In the genomic region with DNA sequence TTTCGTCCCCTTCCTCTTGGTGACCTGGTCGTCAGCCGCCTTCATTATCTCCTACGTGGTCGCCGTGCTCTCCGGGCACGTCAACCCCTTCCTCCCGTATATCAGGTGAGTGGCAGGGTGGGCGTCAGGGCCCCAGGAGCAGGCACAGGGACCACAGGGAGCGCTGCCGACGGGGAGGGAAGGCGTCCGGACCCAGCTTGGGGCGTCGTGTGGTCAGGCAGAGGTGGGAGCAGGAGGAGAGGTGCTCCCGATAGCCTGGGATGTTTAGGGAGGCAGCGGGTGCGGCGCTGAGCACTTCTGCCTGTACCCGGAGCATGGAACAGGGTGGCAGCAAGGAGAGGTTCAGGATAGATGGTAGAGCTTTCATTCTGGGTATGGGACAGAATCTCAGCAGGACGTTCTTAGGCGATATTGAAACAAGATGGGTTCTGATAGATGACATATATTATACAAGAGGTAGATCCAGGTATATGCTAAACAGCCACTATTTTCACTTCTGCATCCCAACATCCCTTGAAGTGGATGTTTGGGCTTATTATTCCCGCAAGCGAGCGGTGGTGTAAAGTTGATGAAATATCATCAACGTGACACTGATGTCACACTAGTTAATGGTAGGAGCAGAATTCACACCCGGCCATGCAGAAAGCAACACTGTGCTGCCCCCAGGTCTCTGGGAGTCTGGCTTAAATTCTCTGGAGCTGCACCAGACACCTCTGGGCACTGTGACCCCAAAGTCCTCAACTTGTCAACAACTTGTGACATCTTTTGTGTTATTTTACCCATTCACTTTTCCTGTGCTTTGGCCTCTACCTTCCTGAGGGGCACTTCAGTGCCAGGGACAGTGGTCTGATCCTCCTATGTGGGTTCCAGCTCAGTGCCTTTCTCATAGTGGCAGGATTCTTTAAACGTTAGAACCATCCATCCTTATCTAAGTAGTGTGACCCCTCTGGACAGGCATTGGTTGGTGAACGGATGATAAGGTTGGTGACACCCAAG, we compare ENCODE assay signal across 8 cellular contexts. TPM values are rescaled to one million over a fixed set of nuclear protein-coding genes. Genes with fewer than 3 reads are reported as not detected.
DNase-seq lines count a peak whose midpoint lies in the region; FAIRE-seq and TF ChIP-seq lines count a peak whose summit lies in the region.

No MANE protein-coding gene starts in this region.

- DNase-seq in GM12891 (ENCODE audit: insufficient read length, low spot score), result no peak
- DNase-seq in H54 (ENCODE audit: insufficient read length, low spot score), result peak; percentile 40
- DNase-seq in M059J (ENCODE audit: low read depth), result peak; percentile 49
- peak; percentile 13 for DNase-seq in small intestine
- no peak for DNase-seq in NCI-H345 treated with DMSO at 0.1 percent for 48 hours (lab: John Stamatoyannopoulos, UW; ENCODE audit: unreplicated experiment)
- no peak for DNase-seq in stimulated activated CD4-positive, alpha-beta T cell treated with anti-CD3 and anti-CD28 coated beads, Interleukin-2, amount 100 ng/mL, for 24 hours

- peak overlapping the region; percentile 72 for H3K4me3 ChIP-seq in iPS-18a (ENCODE audit: low read length)
- H3K4me3 ChIP-seq in small intestine (ENCODE audit: low read depth in 1 of 2, low read length in 2 of 2), result peak overlapping the region; percentile 69 to 94

- H3K9ac ChIP-seq in iPS-18a (ENCODE audit: low read length), result no peak overlapping the region

- 5% methylated on average over 31 of the region's 31 CpGs for WGBS in small intestine, 3 donors

- FAIRE-seq in GM12891 (lab: Jason Lieb, UNC) (peak; percentile 81), H54 (lab: Jason Lieb, UNC) (peak; percentile 36), small intestine (lab: Jason Lieb, UNC) (no peak)

- H3K4me1 ChIP-seq in iPS-18a (ENCODE audit: control insufficient read depth, low read depth, low read length) (peaks cover 3% of the 10 kb centered on the region), small intestine (ENCODE audit: control insufficient read depth in 2 of 2, insufficient read depth in 1 of 2, low read depth in 1 of 2, low read length in 1 of 2) (no peaks in the 10 kb centered on the region)

- TF ChIP-seq POLR2A in GM12891 (IDR thresholded peaks at IDR 0.05; ENCODE audit: low read depth, low read length) (no peak; the same call in 1 of the 2 replicates), H54 (IDR thresholded peaks at IDR 0.05; ENCODE audit: low read depth, low read length) (no peak)

- H3K27ac ChIP-seq in angular gyrus (ENCODE audit: low read depth, low read length) (peak overlapping the region; percentile 62), iPS-18a (ENCODE audit: low read length) (no peak overlapping the region), small intestine (ENCODE audit: low read depth in 1 of 2, low read length in 1 of 2) (peak overlapping the region; percentile 92 to 97)

- H3K27me3 ChIP-seq in iPS-18a (ENCODE audit: control insufficient read depth, insufficient read depth, low read length) (peaks cover 26% of the 10 kb centered on the region), small intestine (ENCODE audit: control insufficient read depth in 2 of 2, insufficient read depth in 2 of 2, low read length in 2 of 2) (no peaks in the 10 kb centered on the region)

- H3K36me3 ChIP-seq in iPS-18a (ENCODE audit: control insufficient read depth, low read depth, low read length) (no peaks in the 10 kb centered on the region), small intestine (ENCODE audit: control insufficient read depth in 2 of 2, insufficient read depth in 2 of 2, low read length in 2 of 2) (no peaks in the 10 kb centered on the region)

- H3K9me3 ChIP-seq in iPS-18a (ENCODE audit: control insufficient read depth, low read depth, low read length) (no peaks in the 10 kb centered on the region), small intestine (ENCODE audit: control insufficient read depth, low read depth) (no peaks in the 10 kb centered on the region)

TF ChIP-seq in GM12891, 5 proteins besides CTCF, POLR2A, EP300 and RAD21:
- TF ChIP-seq SPI1 (IDR thresholded peaks at IDR 0.05; ENCODE audit: low read depth, low read length) (0 out of 2 replicates have a peak, but pooled peaks have one; percentile 7), TAF1 (IDR thresholded peaks at IDR 0.05; ENCODE audit: low read depth, low read length) (no peak), POU2F2 (IDR thresholded peaks at IDR 0.05; ENCODE audit: low read depth, low read length) (no peak), POLR2AphosphoS5 (IDR thresholded peaks at IDR 0.05; ENCODE audit: low read depth, low read length) (peak; percentile 23; the same call in 1 of the 2 replicates), PAX5 (IDR thresholded peaks at IDR 0.05; ENCODE audit: insufficient read depth, low read length, severe bottlenecking) (no peak)

RNA-seq across cellular contexts. Expression of gene DRAM1, which starts 0.7 kb away (rescaled TPM):
- polyA plus RNA-seq in GM12891 (2012; ENCODE audit: low read depth, missing spikeins), result 37.6 TPM
- 22.8 and 25.9 TPM in 2 replicates for total RNA-seq in M059J (2014; rRNA removed; shearing (Covaris generic))
- 1 to 10 TPM in 2 of 3 donors, under 1 TPM in 1; 0.89 to 9.9 (median 4.1) TPM for polyA plus RNA-seq in small intestine

RNA-seq across cellular contexts. Expression of gene GNPTAB, which starts 47.4 kb away (rescaled TPM):
- polyA plus RNA-seq in GM12891 (2012; ENCODE audit: low read depth, missing spikeins), result 12.4 TPM
- 13.7 and 22.3 TPM in 2 replicates for total RNA-seq in M059J (2014; rRNA removed; shearing (Covaris generic))
- 10 to 100 TPM in 2 of 3 donors, 1 to 10 TPM in 1; 6.8 to 13.6 (median 11.6) TPM for polyA plus RNA-seq in small intestine

Comparison
In these comparisons a context has a peak if more than half of its experiments do, and no peak if none do; other contexts are left out.
1. DNase-seq: peak in H54 (single experiment), M059J (single experiment) and small intestine (single experiment); none in GM12891 (single experiment), NCI-H345 treated with DMSO at 0.1 percent for 48 hours (single experiment) and stimulated activated CD4-positive, alpha-beta T cell treated with anti-CD3 and anti-CD28 coated beads, Interleukin-2, amount 100 ng/mL, for 24 hours (0 of 2).